ENCODE assay signal across 9 cellular contexts in the genomic region with DNA sequence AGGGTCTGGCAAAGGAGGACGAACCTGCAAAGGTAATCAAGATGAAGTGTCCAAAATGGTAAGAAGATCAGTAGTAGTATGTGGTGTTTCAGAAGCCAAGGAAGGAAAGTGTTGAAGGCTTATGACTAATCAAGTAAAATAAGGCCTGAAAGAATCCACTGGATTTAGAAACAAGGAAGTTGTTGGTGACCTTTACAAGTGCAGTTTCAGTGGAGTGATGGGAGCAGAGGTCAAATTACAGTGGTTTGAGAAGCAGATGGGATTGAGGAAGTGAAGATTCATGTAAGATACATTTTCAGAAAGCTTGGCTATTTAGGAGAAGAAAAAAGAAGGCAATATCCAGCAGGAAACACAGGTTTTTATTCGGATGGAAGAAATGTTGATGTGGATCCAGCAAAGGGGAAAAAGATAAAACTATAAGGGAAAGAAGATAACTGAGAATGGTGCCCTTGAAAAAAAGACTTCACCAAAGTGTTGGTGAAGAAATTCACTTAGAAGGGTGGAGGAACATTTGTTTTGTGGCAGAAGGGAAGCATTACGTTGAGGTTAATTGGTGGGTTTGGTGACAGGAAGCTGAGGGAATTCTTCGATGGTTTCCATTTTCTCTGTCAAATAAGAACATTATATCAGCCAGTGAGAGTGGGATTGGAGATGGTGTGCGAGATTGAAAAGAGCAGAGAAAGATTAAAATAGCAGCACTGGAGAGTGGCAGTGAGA. TPM values are rescaled to one million over a fixed set of nuclear protein-coding genes. Genes with fewer than 3 reads are reported as not detected.
DNase-seq lines count a peak whose midpoint lies in the region; ATAC-seq and TF ChIP-seq lines count a peak whose summit lies in the region.
"Had no signal": no experiment of that assay in that cellular context is flagged by ENCODE, and none has a peak within 500 bp of the region (broad histone marks: within the 10 kb centered on the region; RNA-seq: fewer than 3 reads in every experiment).

No MANE protein-coding gene starts in this region.

- H3K9ac ChIP-seq in BLaER1 (no peak overlapping the region), smooth muscle cell (ENCODE audit: low read depth) (no peak overlapping the region)

- H3K4me1 ChIP-seq in BLaER1 (peaks cover 49% of the 10 kb centered on the region), adrenal gland (replicated peaks in 1 of 2) (peaks cover 31 to 63% of the 10 kb centered on the region in 2 donors), smooth muscle cell (ENCODE audit: low read depth) (no peaks in the 10 kb centered on the region)

- no peak for TF ChIP-seq CTCF in adrenal gland (IDR thresholded peaks at IDR 0.05)
- TF ChIP-seq CTCF in smooth muscle cell (IDR thresholded peaks at IDR 0.05; ENCODE audit: borderline replicate concordance, insufficient read depth, poor library complexity, severe bottlenecking) = no peak

- no peak overlapping the region for H2AFZ ChIP-seq in smooth muscle cell (ENCODE audit: low read depth)

- in situ Hi-C loops in KBM-7 (cut with MboI; ENCODE audit: low pct_unique_long_range_greater_than_20kb, low sequenced_read_pairs) = no loop called here

- no peaks in the 10 kb centered on the region for H3K36me3 ChIP-seq in BLaER1
- H3K36me3 ChIP-seq in adrenal gland (replicated peaks in 1 of 2) = no peaks in the 10 kb centered on the region
- H3K36me3 ChIP-seq in smooth muscle cell (ENCODE audit: low read depth) = no peaks in the 10 kb centered on the region

- H3K9me3 ChIP-seq in BLaER1 = no peaks in the 10 kb centered on the region
- no peaks in the 10 kb centered on the region for H3K9me3 ChIP-seq in adrenal gland (replicated peaks in 1 of 3)
- H3K9me3 ChIP-seq in smooth muscle cell (replicated peaks; ENCODE audit: low read depth) = no peaks in the 10 kb centered on the region

- intact Hi-C loops in adrenal gland (cut with DNase I) = no loop called here

- no peaks in the 10 kb centered on the region for H4K20me1 ChIP-seq in BLaER1
- H4K20me1 ChIP-seq in smooth muscle cell (ENCODE audit: low read depth) = no peaks in the 10 kb centered on the region

- ATAC-seq in GM21526 (IDR thresholded peaks at IDR 0.05; ENCODE audit: low FRiP score, unreplicated experiment) = no peak
- no peak for ATAC-seq in GM19455 (IDR thresholded peaks at IDR 0.05; ENCODE audit: unreplicated experiment)

- TF ChIP-seq POLR2A in adrenal gland (IDR thresholded peaks at IDR 0.05) = no peak

- H3K27ac ChIP-seq in BLaER1 (peak overlapping the region; percentile 16; the same call in 1 of the 2 replicates), adrenal gland (peak overlapping the region in 4 of 5 donors; percentile 47 to 99 (median 86)), smooth muscle cell (ENCODE audit: low read depth) (no peak overlapping the region)

- H3K79me2 ChIP-seq in smooth muscle cell (ENCODE audit: low read depth) = no peaks in the 10 kb centered on the region

- H3K4me2 ChIP-seq in BLaER1 (peak overlapping the region; percentile 45), smooth muscle cell (no peak overlapping the region)

- H3K27me3 ChIP-seq in BLaER1 = no peaks in the 10 kb centered on the region
- no peaks in the 10 kb centered on the region for H3K27me3 ChIP-seq in adrenal gland
- H3K27me3 ChIP-seq in smooth muscle cell (ENCODE audit: low read depth) = no peaks in the 10 kb centered on the region

- WGBS in adrenal gland, 4 donors = 41 to 45% (median 42%) methylated on average over 5 of the region's 5 CpGs
- WGBS in smooth muscle cell (ENCODE audit: low lambda C conversion rate) = 88% methylated on average over 5 of the region's 5 CpGs

- H3F3A ChIP-seq in smooth muscle cell (ENCODE audit: low read depth) = peaks cover 9% of the 10 kb centered on the region

- peak; percentile 89 for DNase-seq in KBM-7
- peak in 1 of 7 donors; percentile 51 for DNase-seq in adrenal gland
- DNase-seq in medulla oblongata (ENCODE audit: extremely low spot score) = peak; percentile 54
- no peak for DNase-seq in smooth muscle cell (lab: John Stamatoyannopoulos, UW; ENCODE audit: unreplicated experiment)
- DNase-seq in stimulated activated CD8-positive, alpha-beta memory T cell treated with anti-CD3 and anti-CD28 coated beads, Interleukin-4, amount 100 ng/mL, for 48 hours = no peak
- DNase-seq: NCI-H187 had no signal

- H3K4me3 ChIP-seq in BLaER1 = no peak overlapping the region
- H3K4me3 ChIP-seq in adrenal gland = no peak overlapping the region
- H3K4me3 ChIP-seq in smooth muscle cell = no peak overlapping the region

RNA-seq across cellular contexts. Expression of gene ARMH1, which starts 2.1 kb away (rescaled TPM):
- total RNA-seq in adrenal gland (10 to 100 TPM in 1 of 8 donors, 1 to 10 TPM in 5, under 1 TPM in 2; 0.18 to 12.4 (median 3.7) TPM), smooth muscle cell (1.5 and 4.8 TPM in 2 replicates)
- polyA plus RNA-seq in adrenal gland (10 to 100 TPM in 2 of 3 donors, 1 to 10 TPM in 1; 1.8 to 76.0 (median 47.7) TPM), smooth muscle cell (8.3 and 10.1 TPM in 2 replicates)

RNA-seq across cellular contexts. Expression of gene TMEM53, which starts 2.4 kb away (rescaled TPM):
- total RNA-seq in adrenal gland (10 to 100 TPM in 6 of 8 donors, 1 to 10 TPM in 2; 7.2 to 47.4 (median 13.5) TPM), smooth muscle cell (8.1 and 8.6 TPM in 2 replicates)
- polyA plus RNA-seq in adrenal gland (10 to 100 TPM; 10.5 to 13.5 (median 12.1) TPM), smooth muscle cell (13.0 and 15.5 TPM in 2 replicates)

RNA-seq across cellular contexts. Expression of gene RNU5D-1, which starts 54.3 kb away (rescaled TPM):
- not detected for total RNA-seq in adrenal gland
- polyA plus RNA-seq in adrenal gland = not detected
- not detected in 2 replicates for total RNA-seq in smooth muscle cell
- not detected in 2 replicates for polyA plus RNA-seq in smooth muscle cell

Comparison
In these comparisons a context has a peak if more than half of its experiments do, and no peak if none do; other contexts are left out.
1. DNase-seq: peak in KBM-7 (single experiment) and medulla oblongata (single experiment); none in smooth muscle cell (single experiment) and stimulated activated CD8-positive, alpha-beta memory T cell treated with anti-CD3 and anti-CD28 coated beads, Interleukin-4, amount 100 ng/mL, for 48 hours (single experiment).